Comparison of ENCODE assay signal across 1 cellular context in genomic region chr3:40309439-40309924, GRCh38.
TF ChIP-seq lines count a peak whose summit lies in the region.

Gene EIF1B, plus strand, starts transcription at chr3:40309707. Its CDS starts 235 bp downstream, at chr3:40309942.

TF ChIP-seq in HepG2, 621 proteins besides CTCF, POLR2A, EP300 and RAD21 (continued from another document and continues in another):
- TF ChIP-seq RBFOX2 (IDR thresholded peaks at IDR 0.05; ENCODE audit: low read depth, low read length): peak; percentile 93
- TF ChIP-seq CENPT (CRISPR knock-in tag; IDR thresholded peaks at IDR 0.05; ENCODE audit: low read depth): no peak
- TF ChIP-seq IRF9 (CRISPR knock-in tag; IDR thresholded peaks at IDR 0.05; ENCODE audit: borderline replicate concordance): no peak
- no peak for TF ChIP-seq ZIK1 (CRISPR knock-in tag; IDR thresholded peaks at IDR 0.05; ENCODE audit: borderline replicate concordance, low read depth)
- no peak for TF ChIP-seq ZNF660 (CRISPR knock-in tag; IDR thresholded peaks at IDR 0.05; ENCODE audit: borderline replicate concordance, low read depth)
- no peak for TF ChIP-seq RFX5 (IDR thresholded peaks at IDR 0.05; ENCODE audit: low read depth, low read length)
- peak; percentile 43 for TF ChIP-seq CBX1 (IDR thresholded peaks at IDR 0.05; ENCODE audit: low read depth)
- no peak for TF ChIP-seq ZNF101 (CRISPR knock-in tag; IDR thresholded peaks at IDR 0.05; ENCODE audit: borderline replicate concordance, low read depth)
- TF ChIP-seq PRPF4 (IDR thresholded peaks at IDR 0.05; ENCODE audit: low read depth, low read length, poor library complexity, severe bottlenecking): no peak
- TF ChIP-seq MAX (IDR thresholded peaks at IDR 0.05): peak; percentile 54; the same call in 1 of the 2 replicates
- TF ChIP-seq XBP1 (CRISPR knock-in tag; IDR thresholded peaks at IDR 0.05): no peak
- peak; percentile 80 for TF ChIP-seq ZNF501 (CRISPR knock-in tag; IDR thresholded peaks at IDR 0.05)
- TF ChIP-seq ZFP36L2 (CRISPR knock-in tag; IDR thresholded peaks at IDR 0.05): no peak
- no peak for TF ChIP-seq BCLAF1 (IDR thresholded peaks at IDR 0.05)
- peak; percentile 19; the same call in 1 of the 2 replicates for TF ChIP-seq NCOA2 (CRISPR knock-in tag; IDR thresholded peaks at IDR 0.05)
- 0 out of 2 replicates have a peak, but pooled peaks have one; percentile 4 for TF ChIP-seq ZNF124 (CRISPR knock-in tag; IDR thresholded peaks at IDR 0.05)
- peak; percentile 94 for TF ChIP-seq HCFC1 (IDR thresholded peaks at IDR 0.05; ENCODE audit: low read depth, low read length)
- no peak for TF ChIP-seq ZBTB2 (CRISPR knock-in tag; IDR thresholded peaks at IDR 0.05; ENCODE audit: low read depth)
- no peak for TF ChIP-seq ZNF12 (CRISPR knock-in tag; IDR thresholded peaks at IDR 0.05)
- TF ChIP-seq MZF1 (CRISPR knock-in tag; IDR thresholded peaks at IDR 0.05; ENCODE audit: borderline replicate concordance): no peak
- no peak for TF ChIP-seq ZNF503 (CRISPR knock-in tag; IDR thresholded peaks at IDR 0.05)
- no peak for TF ChIP-seq ZNF33B (CRISPR knock-in tag; IDR thresholded peaks at IDR 0.05)
- TF ChIP-seq ZNF207 (IDR thresholded peaks at IDR 0.05; ENCODE audit: borderline replicate concordance): no peak
- TF ChIP-seq FOXA1 (IDR thresholded peaks at IDR 0.05): no peak
- TF ChIP-seq FOXA1 (CRISPR knock-in tag; IDR thresholded peaks at IDR 0.05): no peak
- peak in 1 of 2 experiments; percentile 49; a peak in 1 of 4 replicates for TF ChIP-seq REST (IDR thresholded peaks at IDR 0.05; ENCODE audit: borderline replicate concordance in 1 of 2, low read depth in 1 of 2, low read length in 2 of 2)
- no peak for TF ChIP-seq HMGA1 (CRISPR knock-in tag; conservative IDR thresholded peaks at IDR 0.05)
- no peak for TF ChIP-seq ZSCAN30 (CRISPR knock-in tag; IDR thresholded peaks at IDR 0.05)
- no peak for TF ChIP-seq ATF7 (IDR thresholded peaks at IDR 0.05)
- TF ChIP-seq ATF7 (CRISPR knock-in tag; IDR thresholded peaks at IDR 0.05): no peak
- no peak; the same call in 1 of the 2 replicates for TF ChIP-seq ZNF234 (CRISPR knock-in tag; conservative IDR thresholded peaks at IDR 0.05)
- TF ChIP-seq MTA1 (CRISPR knock-in tag; IDR thresholded peaks at IDR 0.05; ENCODE audit: borderline replicate concordance): no peak
- TF ChIP-seq SIN3A (IDR thresholded peaks at IDR 0.05; ENCODE audit: borderline replicate concordance, low read depth, low read length): peak; percentile 65; the same call in 1 of the 2 replicates
- TF ChIP-seq NCOR1 (IDR thresholded peaks at IDR 0.05; ENCODE audit: borderline replicate concordance, low read length): no peak
- no peak for TF ChIP-seq AGO1 (IDR thresholded peaks at IDR 0.05; ENCODE audit: low read depth, low read length, poor library complexity, severe bottlenecking)
- no peak for TF ChIP-seq ZNF646 (CRISPR knock-in tag; IDR thresholded peaks at IDR 0.05)
- TF ChIP-seq NR2F2 (IDR thresholded peaks at IDR 0.05; ENCODE audit: borderline replicate concordance, low read depth): no peak
- no peak; the same call in 1 of the 2 replicates for TF ChIP-seq PATZ1 (CRISPR knock-in tag; IDR thresholded peaks at IDR 0.05)
- no peak for TF ChIP-seq ZNF253 (CRISPR knock-in tag; IDR thresholded peaks at IDR 0.05; ENCODE audit: borderline replicate concordance)
- no peak for TF ChIP-seq ZNF704 (CRISPR knock-in tag; IDR thresholded peaks at IDR 0.05; ENCODE audit: borderline replicate concordance)
- TF ChIP-seq ZNF17 (CRISPR knock-in tag; IDR thresholded peaks at IDR 0.05): no peak
- TF ChIP-seq ZBTB42 (CRISPR knock-in tag; IDR thresholded peaks at IDR 0.05): no peak
